9 cellular contexts compared by ENCODE assay signal in the genomic region with DNA sequence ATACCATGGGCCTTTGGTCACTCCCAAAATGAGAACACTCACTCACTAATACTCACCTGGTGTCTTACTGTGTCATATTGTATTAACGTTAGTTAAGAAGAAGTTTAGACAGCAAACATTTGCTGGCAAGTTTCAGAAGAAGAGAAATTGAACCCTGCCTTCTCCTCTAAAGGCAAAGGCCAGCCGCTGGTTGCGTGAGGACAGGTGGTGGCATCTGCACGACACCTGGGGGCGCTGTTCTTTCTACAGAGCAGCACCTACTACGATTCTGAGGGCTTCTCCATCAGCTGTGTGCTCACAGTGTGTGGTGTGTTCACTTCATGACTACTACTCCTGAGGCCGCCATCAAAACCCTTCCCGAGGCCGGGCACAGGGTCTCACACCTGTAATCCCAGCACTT. TPM values are rescaled to one million over a fixed set of nuclear protein-coding genes. Genes with fewer than 3 reads are reported as not detected.
A peak's percentile ranks its signal among the peaks of the same experiment; 100 is the strongest.
DNase-seq lines count a peak whose midpoint lies in the region; ATAC-seq and TF ChIP-seq lines count a peak whose summit lies in the region.
"Had no signal": no experiment of that assay in that cellular context is flagged by ENCODE, and none has a peak within 500 bp of the region (broad histone marks: within the 10 kb centered on the region; RNA-seq: fewer than 3 reads in every experiment).

No MANE protein-coding gene starts in this region.

- H3K4me3 Mint-ChIP-seq in neural progenitor cell (no peak overlapping the region), T-helper 17 cell (no peak overlapping the region)
- no peak overlapping the region for H3K4me3 Mint-ChIP-seq in stimulated activated naive B cell treated with anti-CD40 and anti-IgM and Interleukin-4, amounts not matched to agents 10 μg/mL and 1 μg/mL and 100 μg/mL, for 72 hours

- TF ChIP-seq EP300 in esophagus muscularis mucosa (IDR thresholded peaks at IDR 0.05) = no peak

- 70% methylated on average over 9 of the region's 9 CpGs for WGBS in esophagus muscularis mucosa

- H3K27me3 Mint-ChIP-seq in neural progenitor cell (ENCODE audit: insufficient read depth, low read depth) (peaks cover 8% of the 10 kb centered on the region), T-helper 17 cell (no peaks in the 10 kb centered on the region)
- H3K27me3 Mint-ChIP-seq in stimulated activated naive B cell treated with anti-CD40 and anti-IgM and Interleukin-4, amounts not matched to agents 10 μg/mL and 1 μg/mL and 100 μg/mL, for 72 hours = no peaks in the 10 kb centered on the region

- H3K27ac ChIP-seq in neural progenitor cell = no peak overlapping the region
- no peak overlapping the region for H3K27ac ChIP-seq in esophagus muscularis mucosa (replicated peaks in 1 of 4)
- H3K27ac ChIP-seq: BLaER1 treated with 17β-estradiol and CSF1 and Interleukin-3, amounts not matched to agents 10 nM and 100 nM had no signal

- no peaks in the 10 kb centered on the region for H3K79me2 ChIP-seq in neural progenitor cell (ENCODE audit: low read depth)

- peaks cover 2% of the 10 kb centered on the region for H3K27me3 ChIP-seq in neural progenitor cell
- peaks cover 0 to 10% (median 0%) of the 10 kb centered on the region in 4 donors for H3K27me3 ChIP-seq in esophagus muscularis mucosa
- H3K27me3 ChIP-seq: BLaER1 treated with 17β-estradiol and CSF1 and Interleukin-3, amounts not matched to agents 10 nM and 100 nM had no signal

- no peaks in the 10 kb centered on the region for H3K36me3 ChIP-seq in neural progenitor cell
- H3K36me3 ChIP-seq in esophagus muscularis mucosa = no peaks in the 10 kb centered on the region
- H3K36me3 ChIP-seq: BLaER1 treated with 17β-estradiol and CSF1 and Interleukin-3, amounts not matched to agents 10 nM and 100 nM had no signal

- ATAC-seq in T-helper 17 cell = no peak
- no peak for ATAC-seq in stimulated activated naive B cell treated with anti-CD40 and anti-IgM and Interleukin-4, amounts not matched to agents 10 μg/mL and 1 μg/mL and 100 μg/mL, for 72 hours (replicated peaks)

- H3K4me1 ChIP-seq in neural progenitor cell = peaks cover 8% of the 10 kb centered on the region
- H3K4me1 ChIP-seq in esophagus muscularis mucosa = no peaks in the 10 kb centered on the region

- no peak for TF ChIP-seq POLR2A in esophagus muscularis mucosa (IDR thresholded peaks at IDR 0.05; ENCODE audit: low read depth)

- H3K4me1 Mint-ChIP-seq in neural progenitor cell (peaks cover 22% of the 10 kb centered on the region), T-helper 17 cell (no peaks in the 10 kb centered on the region)
- peaks cover 0 to 2% of the 10 kb centered on the region in 2 donors for H3K4me1 Mint-ChIP-seq in stimulated activated naive B cell treated with anti-CD40 and anti-IgM and Interleukin-4, amounts not matched to agents 10 μg/mL and 1 μg/mL and 100 μg/mL, for 72 hours

- intact Hi-C loops in esophagus muscularis mucosa (cut with DNase I) = loop anchor here (10.0 kb wide), 1 partner anchor 109 kb away; no protein-coding TSS in a partner anchor

- no peaks in the 10 kb centered on the region for H3K9me3 Mint-ChIP-seq in neural progenitor cell
- no peaks in the 10 kb centered on the region for H3K9me3 Mint-ChIP-seq in stimulated activated naive B cell treated with anti-CD40 and anti-IgM and Interleukin-4, amounts not matched to agents 10 μg/mL and 1 μg/mL and 100 μg/mL, for 72 hours

- H3K4me3 ChIP-seq in neural progenitor cell (no peak overlapping the region), esophagus muscularis mucosa (no peak overlapping the region)
- H3K4me3 ChIP-seq: BLaER1 treated with 17β-estradiol and CSF1 and Interleukin-3, amounts not matched to agents 10 nM and 100 nM had no signal

- no peaks in the 10 kb centered on the region for H3K36me3 Mint-ChIP-seq in neural progenitor cell
- H3K36me3 Mint-ChIP-seq in T-helper 17 cell (ENCODE audit: low read depth) = no peaks in the 10 kb centered on the region
- H3K36me3 Mint-ChIP-seq in stimulated activated naive B cell treated with anti-CD40 and anti-IgM and Interleukin-4, amounts not matched to agents 10 μg/mL and 1 μg/mL and 100 μg/mL, for 72 hours = no peaks in the 10 kb centered on the region

- peak; percentile 69 for TF ChIP-seq CTCF in neural progenitor cell (IDR thresholded peaks at IDR 0.05)
- TF ChIP-seq CTCF in esophagus muscularis mucosa (IDR thresholded peaks at IDR 0.05) = no peak

- H3K9ac ChIP-seq in neural progenitor cell = no peak overlapping the region
- H3K9ac ChIP-seq: BLaER1 treated with 17β-estradiol and CSF1 and Interleukin-3, amounts not matched to agents 10 nM and 100 nM had no signal

- H3F3A ChIP-seq in neural progenitor cell (ENCODE audit: low read depth) = peaks cover 9% of the 10 kb centered on the region

- no peaks in the 10 kb centered on the region for H4K20me1 ChIP-seq in neural progenitor cell (ENCODE audit: low read depth)
- H4K20me1 ChIP-seq: BLaER1 treated with 17β-estradiol and CSF1 and Interleukin-3, amounts not matched to agents 10 nM and 100 nM had no signal

- H3K27ac Mint-ChIP-seq in neural progenitor cell (no peak overlapping the region), T-helper 17 cell (no peak overlapping the region)
- H3K27ac Mint-ChIP-seq in stimulated activated naive B cell treated with anti-CD40 and anti-IgM and Interleukin-4, amounts not matched to agents 10 μg/mL and 1 μg/mL and 100 μg/mL, for 72 hours = no peak overlapping the region

- no peak overlapping the region for H3K4me2 ChIP-seq in neural progenitor cell

- DNase-seq in NOMO-1 treated with DMSO at 0.1 percent for 48 hours (lab: John Stamatoyannopoulos, UW; ENCODE audit: unreplicated experiment) = peak; percentile 4
- DNase-seq in NOMO-1 (lab: John Stamatoyannopoulos, UW; ENCODE audit: unreplicated experiment in 2 of 2) = no peak
- peak; percentile 77 for DNase-seq in HuH-7 (ENCODE audit: low spot score)
- DNase-seq in amniotic epithelial cell (ENCODE audit: low read depth) = peak; percentile 18
- peak; percentile 73 for DNase-seq in neural progenitor cell (ENCODE audit: low spot score)
- no peak for DNase-seq in esophagus muscularis mucosa (ENCODE audit: extremely low spot score)
- no peak for DNase-seq in T-helper 17 cell
- DNase-seq in stimulated activated naive B cell treated with anti-CD40 and anti-IgM and Interleukin-4, amounts not matched to agents 10 μg/mL and 1 μg/mL and 100 μg/mL, for 72 hours = no peak

- no peak overlapping the region for H2AFZ ChIP-seq in neural progenitor cell (replicated peaks)

- H3K9me3 ChIP-seq in neural progenitor cell (ENCODE audit: low read depth) (no peaks in the 10 kb centered on the region), esophagus muscularis mucosa (no peaks in the 10 kb centered on the region), T-helper 17 cell (ENCODE audit: control insufficient read depth, low read length, poor library complexity, severe bottlenecking) (no peaks in the 10 kb centered on the region)
- H3K9me3 ChIP-seq: BLaER1 treated with 17β-estradiol and CSF1 and Interleukin-3, amounts not matched to agents 10 nM and 100 nM had no signal

RNA-seq across cellular contexts. Expression of a gene that starts 17.9 kb away (rescaled TPM):
- total RNA-seq in neural progenitor cell (ENCODE audit: low replicate concordance) (0.15 and 0.50 TPM in 2 replicates), esophagus muscularis mucosa (not detected), T-helper 17 cell (1 to 10 TPM in 1 of 2 donors, not detected in 1; 2.6 TPM)

RNA-seq across cellular contexts. Expression of a gene that starts 22.1 kb away (rescaled TPM):
- total RNA-seq in neural progenitor cell (ENCODE audit: low replicate concordance) (1.0 and 4.2 TPM in 2 replicates), esophagus muscularis mucosa (under 1 TPM in 2 of 4 donors, not detected in 2; 0.17 to 0.71 TPM), T-helper 17 cell (not detected)

Comparison
In these comparisons a context has a peak if more than half of its experiments do, and no peak if none do; other contexts are left out.
1. DNase-seq: peak in NOMO-1 treated with DMSO at 0.1 percent for 48 hours (single experiment), HuH-7 (single experiment), amniotic epithelial cell (single experiment) and neural progenitor cell (single experiment); none in NOMO-1 (0 of 2), esophagus muscularis mucosa (single experiment), T-helper 17 cell (0 of 3) and stimulated activated naive B cell treated with anti-CD40 and anti-IgM and Interleukin-4, amounts not matched to agents 10 μg/mL and 1 μg/mL and 100 μg/mL, for 72 hours (single experiment).